In genomic region chr21:36190736-36191135, GRCh38 we compare ENCODE assay signal across 18 cellular contexts. TPM values are rescaled to one million over a fixed set of nuclear protein-coding genes. Genes with fewer than 3 reads are reported as not detected.
DNase-seq lines count a peak whose midpoint lies in the region; ATAC-seq and TF ChIP-seq lines count a peak whose summit lies in the region.
"Had no signal": no experiment of that assay in that cellular context is flagged by ENCODE, and none has a peak within 500 bp of the region (broad histone marks: within the 10 kb centered on the region; RNA-seq: fewer than 3 reads in every experiment).

No MANE protein-coding gene starts in this region.

- H4K8ac ChIP-seq in mesenchymal stem cell (ENCODE audit: low read length), result no peak overlapping the region

- peaks cover 9% of the 10 kb centered on the region for H3K79me1 ChIP-seq in mesenchymal stem cell (replicated peaks; ENCODE audit: low read length, poor library complexity, severe bottlenecking)

- H3K36me3 Mint-ChIP-seq in dendritic cell treated with granulocyte-macrophage colony-stimulating factor and Interleukin-4, amounts not matched to agents 40 ng/mL and 50 ng/mL, for 4 days (ENCODE audit: low read depth), result peaks cover 44% of the 10 kb centered on the region
- peaks cover 4% of the 10 kb centered on the region for H3K36me3 Mint-ChIP-seq in stimulated activated effector memory CD8-positive, alpha-beta T cell treated with anti-CD3 and anti-CD28 coated beads, Interleukin-12 subunit alpha, Interleukin-12 subunit beta, amount 100 ng/mL, for 72 hours
- H3K36me3 Mint-ChIP-seq in activated naive CD8-positive, alpha-beta T cell treated with anti-CD3 and anti-CD28 coated beads, Interleukin-2, amount 50 U/mL, for 24 hours (ENCODE audit: low read depth), result peaks cover 5% of the 10 kb centered on the region

- H2BK12ac ChIP-seq in mesenchymal stem cell (ENCODE audit: low read length in 2 of 2), result no peak overlapping the region

- peak overlapping the region; percentile 17 for H2AK5ac ChIP-seq in mesenchymal stem cell (ENCODE audit: low read length, severe bottlenecking)

- TF ChIP-seq CTCF in VCaP (conservative IDR thresholded peaks at IDR 0.05), result no peak

- H3K27me3 Mint-ChIP-seq in dendritic cell treated with granulocyte-macrophage colony-stimulating factor and Interleukin-4, amounts not matched to agents 40 ng/mL and 50 ng/mL, for 4 days, result no peaks in the 10 kb centered on the region
- no peaks in the 10 kb centered on the region for H3K27me3 Mint-ChIP-seq in activated naive CD8-positive, alpha-beta T cell treated with anti-CD3 and anti-CD28 coated beads, Interleukin-2, amount 50 U/mL, for 24 hours
- H3K27me3 Mint-ChIP-seq: B cell; CD4-positive, CD25-positive, alpha-beta regulatory T cell; CD8-positive, alpha-beta memory T cell had no signal

- H3K14ac ChIP-seq in mesenchymal stem cell (ENCODE audit: low read length in 2 of 2), result no peak overlapping the region

- H3K18ac ChIP-seq in mesenchymal stem cell (ENCODE audit: low read depth in 1 of 2, low read length in 2 of 2), result no peak overlapping the region

- H3K36me3 ChIP-seq in mesenchymal stem cell (ENCODE audit: control insufficient read depth in 1 of 2, insufficient read depth in 2 of 2, low read depth in 1 of 2, low read length in 2 of 2), result peaks cover 0 to 7% of the 10 kb centered on the region in 2 experiments
- H3K36me3 ChIP-seq: HAP-1 had no signal

- H2BK120ac ChIP-seq in mesenchymal stem cell (ENCODE audit: low read depth, low read length), result no peak overlapping the region

- H4K91ac ChIP-seq in mesenchymal stem cell (ENCODE audit: low read length), result no peak overlapping the region

- peak overlapping the region in 1 of 2 experiments; percentile 86 for H3K23ac ChIP-seq in mesenchymal stem cell (ENCODE audit: low read length in 2 of 2)

- WGBS in mesenchymal stem cell, result 90% methylated on average over 4 of the region's 4 CpGs

- no peaks in the 10 kb centered on the region for H3K9me3 Mint-ChIP-seq in dendritic cell treated with granulocyte-macrophage colony-stimulating factor and Interleukin-4, amounts not matched to agents 40 ng/mL and 50 ng/mL, for 4 days
- no peaks in the 10 kb centered on the region for H3K9me3 Mint-ChIP-seq in stimulated activated effector memory CD8-positive, alpha-beta T cell treated with anti-CD3 and anti-CD28 coated beads, Interleukin-12 subunit alpha, Interleukin-12 subunit beta, amount 100 ng/mL, for 72 hours
- no peaks in the 10 kb centered on the region for H3K9me3 Mint-ChIP-seq in activated naive CD8-positive, alpha-beta T cell treated with anti-CD3 and anti-CD28 coated beads, Interleukin-2, amount 50 U/mL, for 24 hours
- H3K9me3 Mint-ChIP-seq: CD4-positive, CD25-positive, alpha-beta regulatory T cell; CD8-positive, alpha-beta memory T cell had no signal

- no peak overlapping the region for H2AFZ ChIP-seq in mesenchymal stem cell (ENCODE audit: low read depth, low read length)
- H2AFZ ChIP-seq: GM23248 had no signal

- H3K4me1 ChIP-seq in mesenchymal stem cell (ENCODE audit: control insufficient read depth, insufficient read depth, low read depth, low read length), result peaks cover 14% of the 10 kb centered on the region
- H3K4me1 ChIP-seq: HAP-1 had no signal

- H3K4me3 ChIP-seq in mesenchymal stem cell (ENCODE audit: insufficient read depth in 1 of 2, low read depth in 1 of 2, low read length in 2 of 2), result no peak overlapping the region
- H3K4me3 ChIP-seq: BLaER1 treated with 17β-estradiol and CSF1 and Interleukin-3, amounts not matched to agents 10 nM and 100 nM; GM23248; HAP-1 had no signal

- no peak overlapping the region for H3K4ac ChIP-seq in mesenchymal stem cell (ENCODE audit: low read depth in 1 of 2, low read length in 2 of 2)

- H3K27ac Mint-ChIP-seq in dendritic cell treated with granulocyte-macrophage colony-stimulating factor and Interleukin-4, amounts not matched to agents 40 ng/mL and 50 ng/mL, for 4 days, result peak overlapping the region; percentile 17
- H3K27ac Mint-ChIP-seq in stimulated activated effector memory CD8-positive, alpha-beta T cell treated with anti-CD3 and anti-CD28 coated beads, Interleukin-12 subunit alpha, Interleukin-12 subunit beta, amount 100 ng/mL, for 72 hours, result peak overlapping the region; percentile 29
- H3K27ac Mint-ChIP-seq in activated naive CD8-positive, alpha-beta T cell treated with anti-CD3 and anti-CD28 coated beads, Interleukin-2, amount 50 U/mL, for 24 hours, result no peak overlapping the region
- H3K27ac Mint-ChIP-seq: B cell; CD4-positive, CD25-positive, alpha-beta regulatory T cell had no signal

- H3K9ac ChIP-seq in mesenchymal stem cell (ENCODE audit: low read length), result no peak overlapping the region
- H3K9ac ChIP-seq: BLaER1 treated with 17β-estradiol and CSF1 and Interleukin-3, amounts not matched to agents 10 nM and 100 nM; GM23248 had no signal

- H3K27ac ChIP-seq in VCaP (peak overlapping the region; percentile 100), mesenchymal stem cell (ENCODE audit: low read length, poor library complexity, severe bottlenecking) (no peak overlapping the region)
- H3K27ac ChIP-seq: BLaER1 treated with 17β-estradiol and CSF1 and Interleukin-3, amounts not matched to agents 10 nM and 100 nM; GM23248 had no signal

- H3K27me3 ChIP-seq in mesenchymal stem cell (ENCODE audit: control insufficient read depth in 1 of 2, insufficient read depth in 1 of 2, low read length in 2 of 2), result no peaks in the 10 kb centered on the region
- H3K27me3 ChIP-seq: BLaER1 treated with 17β-estradiol and CSF1 and Interleukin-3, amounts not matched to agents 10 nM and 100 nM had no signal

- H2BK5ac ChIP-seq in mesenchymal stem cell (ENCODE audit: low read depth, low read length, poor library complexity, severe bottlenecking), result no peak overlapping the region

- DNase-seq in mesenchymal stem cell (no peak), hepatic stellate cell (ENCODE audit: low spot score) (no peak)
- DNase-seq in stimulated activated effector memory CD8-positive, alpha-beta T cell treated with anti-CD3 and anti-CD28 coated beads, Interleukin-12 subunit alpha, Interleukin-12 subunit beta, amount 100 ng/mL, for 72 hours (ENCODE audit: low spot score in 2 of 2), result no peak
- no peak for DNase-seq in activated CD4-positive, CD25-positive, alpha-beta regulatory T cell (lab: John Stamatoyannopoulos, UW)
- DNase-seq in activated naive CD8-positive, alpha-beta T cell treated with anti-CD3 and anti-CD28 coated beads, Interleukin-2, amount 50 U/mL, for 24 hours, result no peak
- DNase-seq: CD4-positive, CD25-positive, alpha-beta regulatory T cell; CD8-positive, alpha-beta memory T cell; COR-L47; DMS 273 treated with DMSO at 0.1 percent for 48 hours; DMS53; DND-41; EL; GM23248 had no signal

- peaks cover 30% of the 10 kb centered on the region for H3K4me1 Mint-ChIP-seq in dendritic cell treated with granulocyte-macrophage colony-stimulating factor and Interleukin-4, amounts not matched to agents 40 ng/mL and 50 ng/mL, for 4 days (ENCODE audit: low read depth)
- peaks cover 5% of the 10 kb centered on the region for H3K4me1 Mint-ChIP-seq in stimulated activated effector memory CD8-positive, alpha-beta T cell treated with anti-CD3 and anti-CD28 coated beads, Interleukin-12 subunit alpha, Interleukin-12 subunit beta, amount 100 ng/mL, for 72 hours
- H3K4me1 Mint-ChIP-seq in activated naive CD8-positive, alpha-beta T cell treated with anti-CD3 and anti-CD28 coated beads, Interleukin-2, amount 50 U/mL, for 24 hours, result peaks cover 6% of the 10 kb centered on the region

- no peak overlapping the region for H3K4me3 Mint-ChIP-seq in dendritic cell treated with granulocyte-macrophage colony-stimulating factor and Interleukin-4, amounts not matched to agents 40 ng/mL and 50 ng/mL, for 4 days
- no peak overlapping the region for H3K4me3 Mint-ChIP-seq in stimulated activated effector memory CD8-positive, alpha-beta T cell treated with anti-CD3 and anti-CD28 coated beads, Interleukin-12 subunit alpha, Interleukin-12 subunit beta, amount 100 ng/mL, for 72 hours
- no peak overlapping the region for H3K4me3 Mint-ChIP-seq in activated naive CD8-positive, alpha-beta T cell treated with anti-CD3 and anti-CD28 coated beads, Interleukin-2, amount 50 U/mL, for 24 hours
- H3K4me3 Mint-ChIP-seq: B cell; CD4-positive, CD25-positive, alpha-beta regulatory T cell; CD8-positive, alpha-beta memory T cell had no signal

- ATAC-seq in stimulated activated effector memory CD8-positive, alpha-beta T cell treated with anti-CD3 and anti-CD28 coated beads, Interleukin-12 subunit alpha, Interleukin-12 subunit beta, amount 100 ng/mL, for 72 hours, result no peak
- ATAC-seq in activated naive CD8-positive, alpha-beta T cell treated with anti-CD3 and anti-CD28 coated beads, Interleukin-2, amount 50 U/mL, for 24 hours, result no peak

- no peaks in the 10 kb centered on the region for H3K9me3 ChIP-seq in mesenchymal stem cell (ENCODE audit: control insufficient read depth, low read length)
- H3K9me3 ChIP-seq: BLaER1 treated with 17β-estradiol and CSF1 and Interleukin-3, amounts not matched to agents 10 nM and 100 nM; HAP-1 had no signal

- H2BK15ac ChIP-seq in mesenchymal stem cell (ENCODE audit: low read depth, poor library complexity, severe bottlenecking), result no peak overlapping the region

- intact Hi-C loops in dendritic cell treated with granulocyte-macrophage colony-stimulating factor and Interleukin-4, amounts not matched to agents 40 ng/mL and 50 ng/mL, for 4 days (cut with micrococcal nuclease), result no loop called here

- no peak overlapping the region for H3K4me2 ChIP-seq in mesenchymal stem cell (ENCODE audit: low read length, poor library complexity, severe bottlenecking)
- H3K4me2 ChIP-seq: BLaER1 treated with 17β-estradiol and CSF1 and Interleukin-3, amounts not matched to agents 10 nM and 100 nM had no signal

RNA-seq across cellular contexts. Expression of gene DOP1B, which starts 34.1 kb away (rescaled TPM):
- polyA plus RNA-seq in mesenchymal stem cell (2013, experiment 1 of 2), result 1.8 TPM
- 1.8 TPM for polyA plus RNA-seq in mesenchymal stem cell (2013, experiment 2 of 2)

RNA-seq across cellular contexts. Expression of gene CBR3, which starts 55.9 kb away (rescaled TPM):
- 4.1 TPM for polyA plus RNA-seq in mesenchymal stem cell (2013, experiment 1 of 2)
- 4.1 TPM for polyA plus RNA-seq in mesenchymal stem cell (2013, experiment 2 of 2)
